In the genomic region with DNA sequence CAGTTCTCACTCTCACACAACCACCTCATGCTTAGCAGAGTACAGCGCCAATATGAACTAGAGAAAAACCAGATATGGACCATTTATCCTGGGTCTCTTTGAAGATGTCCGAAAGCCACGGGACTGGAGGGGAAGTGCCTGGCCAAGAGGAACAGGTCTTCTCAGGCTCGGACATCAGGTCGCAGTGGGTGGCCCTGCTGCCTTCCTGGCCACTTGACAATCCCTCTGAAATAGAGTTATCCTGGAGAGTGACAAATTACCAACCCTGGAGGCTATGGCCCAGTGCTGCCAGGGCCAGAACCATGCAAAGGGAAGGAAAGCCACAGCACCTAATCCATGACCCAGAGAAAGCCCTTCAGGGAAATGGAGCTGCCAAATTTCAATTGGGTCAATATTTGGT, we compare ENCODE assay signal across 36 cellular contexts.
"Had no signal": no experiment of that assay in that cellular context is flagged by ENCODE, and none has a peak within 500 bp of the region (broad histone marks: within the 10 kb centered on the region; RNA-seq: fewer than 3 reads in every experiment).

No MANE protein-coding gene starts in this region.

- H3K36me3 Mint-ChIP-seq: activated CD4-positive, alpha-beta memory T cell treated with anti-CD3 and anti-CD28 coated beads for 36 hours; activated naive CD4-positive, alpha-beta T cell treated with anti-CD3 and anti-CD28 coated beads, Interleukin-2, amount 50 U/mL, for 72 hours; activated naive CD8-positive, alpha-beta T cell treated with anti-CD3 and anti-CD28 coated beads for 36 hours had no signal

- H3K9me3 ChIP-seq: adrenal gland, body of pancreas, breast epithelium had no signal

- H3K4me1 ChIP-seq: adrenal gland, body of pancreas, breast epithelium had no signal

- H3K27ac Mint-ChIP-seq: activated B cell treated with CpG ODN at 0.5 μM for 24 hours; activated CD4-positive, alpha-beta memory T cell treated with anti-CD3 and anti-CD28 coated beads for 36 hours; activated CD4-positive, alpha-beta T cell treated with anti-CD3 and anti-CD28 coated beads, Interleukin-2, amount 10 ng/mL, durations not matched to agents 24 days and 14 days; activated CD8-positive, alpha-beta T cell treated with anti-CD3 and anti-CD28 coated beads for 36 hours; activated naive CD4-positive, alpha-beta T cell treated with anti-CD3 and anti-CD28 coated beads for 36 hours; activated naive CD4-positive, alpha-beta T cell treated with anti-CD3 and anti-CD28 coated beads, Interleukin-2, amount 50 U/mL, for 72 hours; activated naive CD8-positive, alpha-beta T cell treated with anti-CD3 and anti-CD28 coated beads for 36 hours; activated T-cell treated with anti-CD3 and anti-CD28 coated beads, Interleukin-2, amount 50 U/mL, for 72 hours; activated T-helper 1 cell treated with anti-CD3 and anti-CD28 coated beads, Interleukin-12 subunit alpha, Interleukin-12 subunit beta, Interleukin-2, Interleukin-4 antibody, amounts not matched to agents 30 ng/mL and 10 ng/mL and 1 ng/mL, durations not matched to agents 14 hours and 24 hours and 36 hours; activated T-helper 17 cell treated with anti-CD3 and anti-CD28 coated beads, Interleukin-2, amount 50 U/mL, for 72 hours; T-helper 1 cell treated with Interleukin-12 subunit alpha and Interleukin-12 subunit beta and Interleukin-4 antibody, amounts not matched to agents 30 μg/mL and 1 μg/mL, for 36 hours; T-helper 2 cell treated with Interferon-gamma antibody and Interleukin-4, amounts not matched to agents 5 μg/mL and 100 μg/mL, for 36 hours had no signal

- H3K4me3 ChIP-seq: adrenal gland, body of pancreas, breast epithelium had no signal

- H3K9me3 Mint-ChIP-seq: activated CD4-positive, alpha-beta memory T cell treated with anti-CD3 and anti-CD28 coated beads for 36 hours; activated CD8-positive, alpha-beta T cell treated with anti-CD3 and anti-CD28 coated beads for 36 hours; activated naive CD4-positive, alpha-beta T cell treated with anti-CD3 and anti-CD28 coated beads for 36 hours; activated naive CD4-positive, alpha-beta T cell treated with anti-CD3 and anti-CD28 coated beads, Interleukin-2, amount 50 U/mL, for 72 hours; activated naive CD8-positive, alpha-beta T cell treated with anti-CD3 and anti-CD28 coated beads for 36 hours; activated T-cell treated with anti-CD3 and anti-CD28 coated beads, Interleukin-2, amount 50 U/mL, for 72 hours; activated T-helper 1 cell treated with anti-CD3 and anti-CD28 coated beads, Interleukin-12 subunit alpha, Interleukin-12 subunit beta, Interleukin-2, Interleukin-4 antibody, amounts not matched to agents 30 ng/mL and 10 ng/mL and 1 ng/mL, durations not matched to agents 14 hours and 24 hours and 36 hours; activated T-helper 17 cell treated with anti-CD3 and anti-CD28 coated beads, Interleukin-2, amount 50 U/mL, for 72 hours; T-helper 1 cell treated with Interleukin-12 subunit alpha and Interleukin-12 subunit beta and Interleukin-4 antibody, amounts not matched to agents 30 μg/mL and 1 μg/mL, for 36 hours; T-helper 2 cell treated with Interferon-gamma antibody and Interleukin-4, amounts not matched to agents 5 μg/mL and 100 μg/mL, for 36 hours had no signal

- ATAC-seq: activated CD8-positive, alpha-beta T cell treated with anti-CD3 and anti-CD28 coated beads for 36 hours; activated naive CD4-positive, alpha-beta T cell treated with anti-CD3 and anti-CD28 coated beads, Interleukin-2, amount 50 U/mL, for 72 hours; activated T-cell treated with anti-CD3 and anti-CD28 coated beads, Interleukin-2, amount 50 U/mL, for 4 hours; activated T-cell treated with anti-CD3 and anti-CD28 coated beads, Interleukin-2, amount 50 U/mL, for 72 hours; activated T-helper 17 cell treated with anti-CD3 and anti-CD28 coated beads, Interleukin-2, amount 50 U/mL, for 72 hours; body of pancreas had no signal

- H3K27me3 Mint-ChIP-seq: activated B cell treated with CpG ODN at 0.5 μM for 24 hours; activated CD4-positive, alpha-beta T cell treated with anti-CD3 and anti-CD28 coated beads, Interleukin-2, amount 10 ng/mL, durations not matched to agents 24 days and 14 days; activated naive CD8-positive, alpha-beta T cell treated with anti-CD3 and anti-CD28 coated beads for 36 hours had no signal

- H3K4me1 Mint-ChIP-seq: activated B cell treated with CpG ODN at 0.5 μM for 24 hours; activated CD4-positive, alpha-beta T cell treated with anti-CD3 and anti-CD28 coated beads, Interleukin-2, amount 10 ng/mL, durations not matched to agents 24 days and 14 days; activated naive CD8-positive, alpha-beta T cell treated with anti-CD3 and anti-CD28 coated beads for 36 hours; activated T-helper 17 cell treated with anti-CD3 and anti-CD28 coated beads, Interleukin-2, amount 50 U/mL, for 72 hours had no signal

- H3K27ac ChIP-seq: adrenal gland, body of pancreas, brain microvascular endothelial cell, breast epithelium, VCaP had no signal

- H3K4me3 Mint-ChIP-seq: activated B cell treated with CpG ODN at 0.5 μM for 24 hours; activated CD4-positive, alpha-beta memory T cell treated with anti-CD3 and anti-CD28 coated beads for 36 hours; activated CD4-positive, alpha-beta T cell treated with anti-CD3 and anti-CD28 coated beads, Interleukin-2, amount 10 ng/mL, durations not matched to agents 24 days and 14 days; activated CD8-positive, alpha-beta T cell treated with anti-CD3 and anti-CD28 coated beads for 36 hours; activated naive CD4-positive, alpha-beta T cell treated with anti-CD3 and anti-CD28 coated beads for 36 hours; activated naive CD8-positive, alpha-beta T cell treated with anti-CD3 and anti-CD28 coated beads for 36 hours; activated T-cell treated with anti-CD3 and anti-CD28 coated beads, Interleukin-2, amount 50 U/mL, for 4 hours; activated T-cell treated with anti-CD3 and anti-CD28 coated beads, Interleukin-2, amount 50 U/mL, for 72 hours; activated T-helper 1 cell treated with anti-CD3 and anti-CD28 coated beads, Interleukin-12 subunit alpha, Interleukin-12 subunit beta, Interleukin-2, Interleukin-4 antibody, amounts not matched to agents 30 ng/mL and 10 ng/mL and 1 ng/mL, durations not matched to agents 14 hours and 24 hours and 36 hours; activated T-helper 17 cell treated with anti-CD3 and anti-CD28 coated beads, Interleukin-2, amount 50 U/mL, for 72 hours; T-helper 1 cell treated with Interleukin-12 subunit alpha and Interleukin-12 subunit beta and Interleukin-4 antibody, amounts not matched to agents 30 μg/mL and 1 μg/mL, for 36 hours; T-helper 2 cell treated with Interferon-gamma antibody and Interleukin-4, amounts not matched to agents 5 μg/mL and 100 μg/mL, for 36 hours had no signal

- H3K36me3 ChIP-seq: adrenal gland, brain microvascular endothelial cell, breast epithelium had no signal

- H3K27me3 ChIP-seq: adrenal gland, body of pancreas, brain microvascular endothelial cell, breast epithelium had no signal

- DNase-seq: activated B cell treated with CpG ODN at 0.5 μM for 24 hours; activated CD4-positive, alpha-beta memory T cell treated with anti-CD3 and anti-CD28 coated beads for 36 hours; activated CD4-positive, alpha-beta T cell treated with anti-CD3 and anti-CD28 coated beads for 4 hours; activated CD4-positive, alpha-beta T cell treated with anti-CD3 and anti-CD28 coated beads, Interleukin-2, amount 10 ng/mL, durations not matched to agents 24 days and 14 days; activated CD4-positive, alpha-beta T cell treated with anti-CD3 and anti-CD28 coated beads, Interleukin-2, amount 50 U/mL, for 1 hour; activated CD4-positive, alpha-beta T cell treated with anti-CD3 and anti-CD28 coated beads, Interleukin-2, amount 50 U/mL, for 4 hours; activated CD4-positive, CD25-positive, alpha-beta regulatory T cell treated with anti-CD3 and anti-CD28 coated beads, Interleukin-2, amount 50 U/mL, for 72 hours; activated CD8-positive, alpha-beta memory T cell treated with anti-CD3 and anti-CD28 coated beads, Interleukin-2, amount 50 U/mL, for 4 hours; activated CD8-positive, alpha-beta T cell treated with anti-CD3 and anti-CD28 coated beads for 36 hours; activated effector memory CD4-positive, alpha-beta T cell treated with anti-CD3 and anti-CD28 coated beads, Interleukin-2, amount 50 U/mL, for 16 hours; activated gamma-delta T cell treated with Interleukin-2 at 50 U/mL for 16 hours; activated naive CD4-positive, alpha-beta T cell; activated naive CD4-positive, alpha-beta T cell treated with anti-CD3 and anti-CD28 coated beads for 36 hours; activated naive CD4-positive, alpha-beta T cell treated with anti-CD3 and anti-CD28 coated beads, Interleukin-2, amount 50 U/mL, for 16 hours; activated naive CD8-positive, alpha-beta T cell treated with anti-CD3 and anti-CD28 coated beads for 36 hours; activated T-cell treated with anti-CD3 and anti-CD28 coated beads for 4 hours; activated T-cell treated with anti-CD3 and anti-CD28 coated beads, Interleukin-2, amount 50 U/mL, for 1 hour; activated T-cell treated with anti-CD3 and anti-CD28 coated beads, Interleukin-2, amount 50 U/mL, for 4 hours; activated T-cell treated with anti-CD3 and anti-CD28 coated beads, Interleukin-2, amount 50 U/mL, for 72 hours; adrenal gland; amniotic stem cell; aorta; body of pancreas; brain microvascular endothelial cell; central memory CD4-positive, alpha-beta T cell; cerebellar nuclear complex; T-helper 1 cell; T-helper 2 cell; T-helper 9 cell had no signal
